ENCODE assay signal across 17 cellular contexts in genomic region chr17:66123163-66123562, GRCh38.
DNase-seq lines count a peak whose midpoint lies in the region; ATAC-seq and TF ChIP-seq lines count a peak whose summit lies in the region.
"Had no signal": no experiment of that assay in that cellular context is flagged by ENCODE, and none has a peak within 500 bp of the region (broad histone marks: within the 10 kb centered on the region; RNA-seq: fewer than 3 reads in every experiment).

No MANE protein-coding gene starts in this region.

- TF ChIP-seq CTCF in HCT116 (IDR thresholded peaks at IDR 0.05 in 2 of 3, conservative IDR thresholded peaks at IDR 0.05 in 1 of 3; ENCODE audit: borderline replicate concordance in 1 of 3, insufficient read depth in 1 of 3, low read depth in 2 of 3, low read length in 2 of 3) (no peak), mammary epithelial cell (conservative IDR thresholded peaks at IDR 0.05 in 1 of 2, IDR thresholded peaks at IDR 0.05 in 1 of 2; ENCODE audit: extremely low read depth in 1 of 2, insufficient read depth in 1 of 2, low read depth in 1 of 2, low read length in 2 of 2) (no peak)

- H3K9me3 ChIP-seq in HCT116 (ENCODE audit: control insufficient read depth in 1 of 2, insufficient read depth in 1 of 2, low read depth in 1 of 2, low read length in 2 of 2) (no peaks in the 10 kb centered on the region), mammary epithelial cell (replicated peaks; ENCODE audit: insufficient read depth, low read length) (no peaks in the 10 kb centered on the region)
- H3K9me3 ChIP-seq: mucosa of descending colon, pancreas had no signal

- DNase-seq in AG08395 (ENCODE audit: low spot score): peak; percentile 26
- peak; percentile 15 for DNase-seq in HCT116 (ENCODE audit: low read depth, low spot score)
- peak; percentile 23 for DNase-seq in mammary epithelial cell
- DNase-seq in islet precursor cell: peak; percentile 60
- DNase-seq in stimulated activated CD4-positive, alpha-beta T cell treated with anti-CD3 and anti-CD28 coated beads, Interleukin-1b, Interleukin-23, amount 100 ng/mL, for 48 hours: no peak
- DNase-seq in NCI-H1105 (lab: John Stamatoyannopoulos, UW): no peak
- no peak for DNase-seq in stimulated activated naive CD4-positive, alpha-beta T cell treated with Interleukin-2 at 50 U/mL for 16 hours (lab: John Stamatoyannopoulos, UW)
- DNase-seq: AML-193, HFFc6, mucosa of descending colon, pancreas, SIG-M5, spleen, substantia nigra, T1000 had no signal

- no TSS peak for BruUV-seq in HCT116 (replicated peaks; lab: Mats Ljungman, UMichigan)
- no TSS peak for BruUV-seq in mammary epithelial cell (replicated peaks; lab: Mats Ljungman, UMichigan)

- in situ Hi-C loops in mammary epithelial cell (cut with MboI; ENCODE audit: low sequenced_read_pairs in 2 of 2): no loop called here

- CTCF ChIA-PET in HCT116 (lab: Charles Lee): interaction anchor here (0.7 to 1.6 kb wide), 2 partner anchors 43 to 83 kb away, joined by 3 read pairs; no protein-coding TSS in a partner anchor
- CTCF ChIA-PET in mammary epithelial cell (lab: Charles Lee; ENCODE audit: low non-redundant PET): no interaction called here

- H3K9ac ChIP-seq in HCT116 (ENCODE audit: low read length) (no peak overlapping the region), mammary epithelial cell (ENCODE audit: insufficient read depth, low read length) (no peak overlapping the region)

- ATAC-seq in HCT116 (peak; percentile 85), GM21447 (IDR thresholded peaks at IDR 0.05; ENCODE audit: unreplicated experiment) (no peak)
- ATAC-seq: activated T-helper 17 cell treated with anti-CD3 and anti-CD28 coated beads, Interleukin-2, amount 50 U/mL, for 72 hours; mucosa of descending colon; pancreas had no signal

- H3K27ac ChIP-seq in HCT116 (ENCODE audit: low read depth, low read length): no peak overlapping the region
- no peak overlapping the region for H3K27ac ChIP-seq in mammary epithelial cell (ENCODE audit: insufficient read depth, low read depth, low read length)
- H3K27ac ChIP-seq: pancreas, spleen had no signal

- 0 out of 2 replicates have a peak, but pooled peaks cover 7% of the 10 kb centered on the region for H3K9me2 ChIP-seq in HCT116 (ENCODE audit: insufficient read depth)

- no peak overlapping the region for H3K4me3 ChIP-seq in HCT116 (replicated peaks in 1 of 2; ENCODE audit: low read depth in 1 of 2, low read length in 2 of 2)
- no peak overlapping the region for H3K4me3 ChIP-seq in mammary epithelial cell (replicated peaks in 1 of 3; ENCODE audit: insufficient read depth in 1 of 3, low read depth in 2 of 3, low read length in 3 of 3)
- H3K4me3 ChIP-seq: mucosa of descending colon, pancreas, spleen had no signal

- H3K36me3 ChIP-seq in HCT116 (ENCODE audit: control insufficient read depth in 1 of 2, insufficient read depth in 2 of 2, low read length in 2 of 2): no peaks in the 10 kb centered on the region
- H3K36me3 ChIP-seq in mammary epithelial cell (ENCODE audit: insufficient read depth, low read length): peaks cover 2% of the 10 kb centered on the region
- H3K36me3 ChIP-seq: pancreas had no signal

- no peak for TF ChIP-seq POLR2A in HCT116 (IDR thresholded peaks at IDR 0.05; ENCODE audit: borderline replicate concordance, extremely low read depth, insufficient read depth, insufficient read length)

- POLR2A ChIA-PET in HCT116 (lab: Charles Lee): no interaction called here

- H4K20me1 ChIP-seq in HCT116 (ENCODE audit: insufficient read depth) (no peaks in the 10 kb centered on the region), mammary epithelial cell (ENCODE audit: insufficient read depth, low read length) (no peaks in the 10 kb centered on the region)

- RAD21 ChIA-PET in HCT116 (lab: Charles Lee; ENCODE audit: low non-redundant PET in 1 of 2, low total read pairs in 2 of 2, uncharacterized antibody in 2 of 2, unreplicated experiment in 2 of 2): no interaction called here

- H3K4me1 ChIP-seq in HCT116 (ENCODE audit: control insufficient read depth in 1 of 2, insufficient read depth in 2 of 2, low read length in 2 of 2): peaks cover 11 to 16% of the 10 kb centered on the region in 2 experiments; a peak in 3 of 4 replicates
- no peaks in the 10 kb centered on the region for H3K4me1 ChIP-seq in mammary epithelial cell (ENCODE audit: insufficient read depth, low read length)
- H3K4me1 ChIP-seq: pancreas, spleen had no signal

- dilution Hi-C loops in mammary epithelial cell (cut with HindIII; ENCODE audit: low sequenced_read_pairs): no loop called here

- H2AFZ ChIP-seq in HCT116 (ENCODE audit: low read depth, low read length, poor library complexity, severe bottlenecking) (no peak overlapping the region), mammary epithelial cell (ENCODE audit: low read depth, low read length) (no peak overlapping the region)

- H3K27me3 ChIP-seq in HCT116 (ENCODE audit: insufficient read depth, low read length): no peaks in the 10 kb centered on the region
- no peaks in the 10 kb centered on the region for H3K27me3 ChIP-seq in mammary epithelial cell (ENCODE audit: insufficient read depth, low read length)
- H3K27me3 ChIP-seq: pancreas, spleen had no signal

- 88% methylated on average over 1 of the region's 1 CpG for WGBS in mammary epithelial cell (ENCODE audit: low coverage, missing lambda C conversion rate)

- intact Hi-C loops in HCT116 (cut with micrococcal nuclease): no loop called here
- intact Hi-C loops in mammary epithelial cell (cut with micrococcal nuclease): no loop called here

- no peak for TF ChIP-seq RAD21 in HCT116 (IDR thresholded peaks at IDR 0.05; ENCODE audit: low read depth)

- H3K4me2 ChIP-seq in HCT116 (ENCODE audit: low read length) (peak overlapping the region; percentile 47), mammary epithelial cell (ENCODE audit: insufficient read depth, low read depth, low read length) (no peak overlapping the region)

- no peaks in the 10 kb centered on the region for H3K79me2 ChIP-seq in HCT116 (ENCODE audit: insufficient read depth, low read length)
- H3K79me2 ChIP-seq in mammary epithelial cell (ENCODE audit: insufficient read depth, low read length): no peaks in the 10 kb centered on the region

TF ChIP-seq in HCT116, 20 proteins besides CTCF, POLR2A, EP300 and RAD21:
- no peak for TF ChIP-seq EZH2 (IDR thresholded peaks at IDR 0.05)
- peak; percentile 61 for TF ChIP-seq TCF7L2 (IDR thresholded peaks at IDR 0.05; ENCODE audit: borderline replicate concordance, extremely low read depth, insufficient read depth, insufficient read length)

Comparison
In these comparisons a context has a peak if more than half of its experiments do, and no peak if none do; other contexts are left out.
1. DNase-seq: peak in AG08395 (single experiment), HCT116 (single experiment), mammary epithelial cell (single experiment) and islet precursor cell (single experiment); none in stimulated activated CD4-positive, alpha-beta T cell treated with anti-CD3 and anti-CD28 coated beads, Interleukin-1b, Interleukin-23, amount 100 ng/mL, for 48 hours (single experiment), NCI-H1105 (single experiment) and stimulated activated naive CD4-positive, alpha-beta T cell treated with Interleukin-2 at 50 U/mL for 16 hours (single experiment).